In the genomic region with DNA sequence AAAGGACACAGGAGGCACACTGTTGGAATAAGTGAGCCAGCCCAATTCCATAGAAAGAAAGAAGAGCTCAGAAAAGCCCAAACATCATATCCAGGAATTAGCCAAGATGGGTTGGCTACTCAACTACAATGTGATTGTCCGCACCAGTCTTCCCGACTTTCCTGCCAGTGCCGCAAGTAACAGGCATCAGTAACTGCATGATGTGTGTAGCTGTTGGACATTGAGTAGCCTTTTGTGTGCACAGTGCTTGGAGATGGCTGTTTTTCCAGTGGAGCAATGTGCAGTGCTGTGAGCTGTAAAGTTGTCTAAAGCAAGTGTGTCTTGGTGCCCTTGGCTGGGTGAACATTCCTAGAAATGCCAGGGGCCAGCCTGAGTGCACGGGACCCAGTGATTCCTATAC, we compare ENCODE assay signal across 17 cellular contexts. TPM values are rescaled to one million over a fixed set of nuclear protein-coding genes. Genes with fewer than 3 reads are reported as not detected.
DNase-seq lines count a peak whose midpoint lies in the region; ATAC-seq, FAIRE-seq and TF ChIP-seq lines count a peak whose summit lies in the region.
"Had no signal": no experiment of that assay in that cellular context is flagged by ENCODE, and none has a peak within 500 bp of the region (broad histone marks: within the 10 kb centered on the region; RNA-seq: fewer than 3 reads in every experiment).

No MANE protein-coding gene starts in this region.

- no peaks in the 10 kb centered on the region for H3K27me3 Mint-ChIP-seq in activated naive CD8-positive, alpha-beta T cell
- no peaks in the 10 kb centered on the region for H3K27me3 Mint-ChIP-seq in activated naive CD8-positive, alpha-beta T cell treated with anti-CD3 and anti-CD28 coated beads for 36 hours
- no peaks in the 10 kb centered on the region for H3K27me3 Mint-ChIP-seq in endodermal cell (ENCODE audit: insufficient read depth)

- TF ChIP-seq POLR2A in GM12892 (IDR thresholded peaks at IDR 0.05; ENCODE audit: low read depth, low read length), result peak; percentile 39; the same call in 1 of the 2 replicates

- H3K27ac Mint-ChIP-seq in activated naive CD8-positive, alpha-beta T cell, result peak overlapping the region; percentile 54
- no peak overlapping the region for H3K27ac Mint-ChIP-seq in activated naive CD8-positive, alpha-beta T cell treated with anti-CD3 and anti-CD28 coated beads for 36 hours
- peak overlapping the region; percentile 29 for H3K27ac Mint-ChIP-seq in endodermal cell
- H3K27ac Mint-ChIP-seq in stimulated activated effector memory CD8-positive, alpha-beta T cell treated with anti-CD3 and anti-CD28 coated beads, Interleukin-12 subunit alpha, Interleukin-12 subunit beta, amount 100 ng/mL, for 72 hours, result peak overlapping the region; percentile 76

- H3K27ac ChIP-seq in endodermal cell (ENCODE audit: low read depth, low read length), result no peak overlapping the region
- H3K27ac ChIP-seq in tibial artery, result no peak overlapping the region
- H3K27ac ChIP-seq: GM23248 had no signal

- H3K27me3 ChIP-seq in endodermal cell (ENCODE audit: control insufficient read depth, insufficient read depth, low read length, poor library complexity, severe bottlenecking) (no peaks in the 10 kb centered on the region), tibial artery (no peaks in the 10 kb centered on the region)
- H3K27me3 ChIP-seq: BE2C had no signal

- no peak overlapping the region for H3K4me3 ChIP-seq in endodermal cell (ENCODE audit: low read length)
- H3K4me3 ChIP-seq in tibial artery, result no peak overlapping the region
- H3K4me3 ChIP-seq: GM23248 had no signal

- H3K4me3 Mint-ChIP-seq in activated naive CD8-positive, alpha-beta T cell, result no peak overlapping the region
- H3K4me3 Mint-ChIP-seq in activated naive CD8-positive, alpha-beta T cell treated with anti-CD3 and anti-CD28 coated beads for 36 hours, result no peak overlapping the region
- no peak overlapping the region for H3K4me3 Mint-ChIP-seq in endodermal cell
- H3K4me3 Mint-ChIP-seq in stimulated activated effector memory CD8-positive, alpha-beta T cell treated with anti-CD3 and anti-CD28 coated beads, Interleukin-12 subunit alpha, Interleukin-12 subunit beta, amount 100 ng/mL, for 72 hours, result no peak overlapping the region

- H3K9me3 ChIP-seq in endodermal cell (ENCODE audit: control insufficient read depth, low read length), result no peaks in the 10 kb centered on the region
- no peaks in the 10 kb centered on the region for H3K9me3 ChIP-seq in tibial artery
- H3K9me3 ChIP-seq: BE2C, Caco-2 had no signal

- H3K36me3 ChIP-seq in endodermal cell (ENCODE audit: control insufficient read depth, insufficient read depth, low read length) (peaks cover 80% of the 10 kb centered on the region), tibial artery (peaks cover 7 to 69% (median 30%) of the 10 kb centered on the region in 3 donors)

- TF ChIP-seq CTCF in endodermal cell (conservative IDR thresholded peaks at IDR 0.05), result no peak
- no peak for TF ChIP-seq CTCF in tibial artery (IDR thresholded peaks at IDR 0.05)

- peaks cover 5% of the 10 kb centered on the region for H3K4me1 ChIP-seq in endodermal cell (ENCODE audit: control insufficient read depth, insufficient read depth, low read length)
- H3K4me1 ChIP-seq in tibial artery, result no peaks in the 10 kb centered on the region
- H3K4me1 ChIP-seq: BE2C, Caco-2 had no signal

- H3K36me3 Mint-ChIP-seq in activated naive CD8-positive, alpha-beta T cell, result no peaks in the 10 kb centered on the region
- H3K36me3 Mint-ChIP-seq in activated naive CD8-positive, alpha-beta T cell treated with anti-CD3 and anti-CD28 coated beads for 36 hours, result peaks cover 14% of the 10 kb centered on the region
- H3K36me3 Mint-ChIP-seq in endodermal cell (ENCODE audit: low read depth), result peaks cover 64% of the 10 kb centered on the region
- peaks cover 95% of the 10 kb centered on the region for H3K36me3 Mint-ChIP-seq in stimulated activated effector memory CD8-positive, alpha-beta T cell treated with anti-CD3 and anti-CD28 coated beads, Interleukin-12 subunit alpha, Interleukin-12 subunit beta, amount 100 ng/mL, for 72 hours

- peaks cover 8% of the 10 kb centered on the region for H3K4me1 Mint-ChIP-seq in activated naive CD8-positive, alpha-beta T cell (ENCODE audit: low read depth)
- peaks cover 11% of the 10 kb centered on the region for H3K4me1 Mint-ChIP-seq in activated naive CD8-positive, alpha-beta T cell treated with anti-CD3 and anti-CD28 coated beads for 36 hours
- peaks cover 8% of the 10 kb centered on the region for H3K4me1 Mint-ChIP-seq in endodermal cell
- H3K4me1 Mint-ChIP-seq in stimulated activated effector memory CD8-positive, alpha-beta T cell treated with anti-CD3 and anti-CD28 coated beads, Interleukin-12 subunit alpha, Interleukin-12 subunit beta, amount 100 ng/mL, for 72 hours, result peaks cover 44% of the 10 kb centered on the region

- H3K9ac ChIP-seq in endodermal cell (ENCODE audit: extremely low read depth, low read length, poor library complexity, severe bottlenecking), result no peak overlapping the region
- H3K9ac ChIP-seq: GM23248 had no signal

- intact Hi-C loops in tibial artery (cut with DNase I; ENCODE audit: low total_unique reads), result no loop called here

- H3K9me3 Mint-ChIP-seq in activated naive CD8-positive, alpha-beta T cell (ENCODE audit: low read depth), result no peaks in the 10 kb centered on the region
- H3K9me3 Mint-ChIP-seq in activated naive CD8-positive, alpha-beta T cell treated with anti-CD3 and anti-CD28 coated beads for 36 hours, result no peaks in the 10 kb centered on the region
- no peaks in the 10 kb centered on the region for H3K9me3 Mint-ChIP-seq in endodermal cell
- no peaks in the 10 kb centered on the region for H3K9me3 Mint-ChIP-seq in stimulated activated effector memory CD8-positive, alpha-beta T cell treated with anti-CD3 and anti-CD28 coated beads, Interleukin-12 subunit alpha, Interleukin-12 subunit beta, amount 100 ng/mL, for 72 hours

- ATAC-seq in stimulated activated effector memory CD8-positive, alpha-beta T cell treated with anti-CD3 and anti-CD28 coated beads, Interleukin-12 subunit alpha, Interleukin-12 subunit beta, amount 100 ng/mL, for 72 hours, result no peak
- ATAC-seq: PC-3 had no signal

- 94 to 95% methylated on average over 4 of the region's 4 CpGs for WGBS in endodermal cell (ENCODE audit: insufficient coverage in 1 of 2, insufficient read length in 1 of 2), 2 experiments

- DNase-seq in activated naive CD8-positive, alpha-beta T cell treated with anti-CD3 and anti-CD28 coated beads for 36 hours, result no peak
- DNase-seq in GM12892 (ENCODE audit: insufficient read length) (no peak), endodermal cell (no peak), AML-193 (lab: John Stamatoyannopoulos, UW) (no peak), tibial artery (no peak), C1 segment of cervical spinal cord (lab: John Stamatoyannopoulos, UW) (no peak)
- DNase-seq in stimulated activated effector memory CD8-positive, alpha-beta T cell treated with anti-CD3 and anti-CD28 coated beads, Interleukin-12 subunit alpha, Interleukin-12 subunit beta, amount 100 ng/mL, for 72 hours (ENCODE audit: low spot score in 2 of 2), result no peak
- DNase-seq: BE2C, Caco-2, DMS53, GM23248, KBM-7, NCI-H1048, NCI-H2107, NCI-H69, PC-3 had no signal

- FAIRE-seq in GM12892 (lab: Jason Lieb, UNC), result no peak

RNA-seq across cellular contexts. Expression of a gene that starts 29.2 kb away (rescaled TPM):
- 10 to 100 TPM; 18.9 TPM for total RNA-seq in activated naive CD8-positive, alpha-beta T cell treated with anti-CD3 and anti-CD28 coated beads for 36 hours
- 11.8 TPM for polyA plus RNA-seq in GM12892 (2012; ENCODE audit: missing spikeins)
- 10 to 100 TPM; 32.1 to 39.0 TPM for total RNA-seq in endodermal cell
- polyA plus RNA-seq in endodermal cell (2013, experiment 1 of 2), result 26.9 TPM
- polyA plus RNA-seq in endodermal cell (2013, experiment 2 of 2), result 25.5 TPM

RNA-seq across cellular contexts. Expression of a gene that starts 38.4 kb away (rescaled TPM):
- total RNA-seq in activated naive CD8-positive, alpha-beta T cell treated with anti-CD3 and anti-CD28 coated beads for 36 hours, result 10 to 100 TPM; 93.3 to 94.5 TPM
- polyA plus RNA-seq in GM12892 (2012; ENCODE audit: missing spikeins), result 64.4 TPM
- 10 to 100 TPM; 73.2 to 93.6 TPM for total RNA-seq in endodermal cell
- polyA plus RNA-seq in endodermal cell (2013, experiment 1 of 2), result 68.6 TPM
- 67.6 TPM for polyA plus RNA-seq in endodermal cell (2013, experiment 2 of 2)
